ENCODE assay signal across 9 cellular contexts in genomic region chr12:39620664-39621658, GRCh38. TPM values are rescaled to one million over a fixed set of nuclear protein-coding genes. Genes with fewer than 3 reads are reported as not detected.
DNase-seq lines count a peak whose midpoint lies in the region; ATAC-seq, FAIRE-seq and TF ChIP-seq lines count a peak whose summit lies in the region.
"Had no signal": no experiment of that assay in that cellular context is flagged by ENCODE, and none has a peak within 500 bp of the region (broad histone marks: within the 10 kb centered on the region; RNA-seq: fewer than 3 reads in every experiment).

No MANE protein-coding gene starts in this region.

- peaks cover 4% of the 10 kb centered on the region for H3K9me3 Mint-ChIP-seq in activated T-helper 2 cell treated with anti-CD3 and anti-CD28 coated beads, Interferon-gamma antibody, Interleukin-2, Interleukin-4, amounts not matched to agents 10 μg/mL and 5 μg/mL and 100 μg/mL, durations not matched to agents 14 hours and 24 hours and 36 hours

- H3K9me3 ChIP-seq in BE2C (no peaks in the 10 kb centered on the region), HUES6 (ENCODE audit: control insufficient read depth, insufficient read depth, low read depth, low read length) (no peaks in the 10 kb centered on the region), keratinocyte (ENCODE audit: control insufficient read depth, low read depth, low read length) (no peaks in the 10 kb centered on the region)

- peak overlapping the region; percentile 98 for H2AFZ ChIP-seq in keratinocyte (ENCODE audit: control insufficient read depth, low read length)

- H3K4me2 ChIP-seq in keratinocyte (ENCODE audit: control insufficient read depth, extremely low read depth, insufficient read depth, low read depth, low read length): peak overlapping the region; percentile 90

- intact Hi-C loops in activated T-helper 2 cell treated with anti-CD3 and anti-CD28 coated beads, Interferon-gamma antibody, Interleukin-2, Interleukin-4, amounts not matched to agents 10 μg/mL and 5 μg/mL and 100 μg/mL, durations not matched to agents 14 hours and 24 hours and 36 hours (cut with micrococcal nuclease): loop anchor here (1.0 to 10.0 kb wide), 11 partner anchors 7 to 714 kb away; partner anchors contain the start of genes KIF21A and SLC2A13

- peak overlapping the region; percentile 82 for H3K4me3 Mint-ChIP-seq in activated T-helper 2 cell treated with anti-CD3 and anti-CD28 coated beads, Interferon-gamma antibody, Interleukin-2, Interleukin-4, amounts not matched to agents 10 μg/mL and 5 μg/mL and 100 μg/mL, durations not matched to agents 14 hours and 24 hours and 36 hours (ENCODE audit: low read depth)

- peaks cover 13% of the 10 kb centered on the region for H3K36me3 Mint-ChIP-seq in activated T-helper 2 cell treated with anti-CD3 and anti-CD28 coated beads, Interferon-gamma antibody, Interleukin-2, Interleukin-4, amounts not matched to agents 10 μg/mL and 5 μg/mL and 100 μg/mL, durations not matched to agents 14 hours and 24 hours and 36 hours (ENCODE audit: low read depth)

- H3K9ac ChIP-seq in HUES6 (ENCODE audit: low read length) (no peak overlapping the region), keratinocyte (ENCODE audit: control insufficient read depth, extremely low read depth, insufficient read depth, low read length) (peak overlapping the region; percentile 39)

- H3K9me1 ChIP-seq in keratinocyte (ENCODE audit: control insufficient read depth, extremely low read depth, insufficient read depth, low read length): no peaks in the 10 kb centered on the region

- H3K36me3 ChIP-seq in BE2C (no peaks in the 10 kb centered on the region), HUES6 (ENCODE audit: control insufficient read depth, insufficient read depth, low read length) (no peaks in the 10 kb centered on the region), keratinocyte (ENCODE audit: control insufficient read depth in 2 of 2, extremely low read depth in 1 of 2, insufficient read depth in 2 of 2, low read length in 2 of 2) (no peaks in the 10 kb centered on the region)

- H3K27me3 ChIP-seq in BE2C: no peaks in the 10 kb centered on the region
- H3K27me3 ChIP-seq in HUES6 (ENCODE audit: control insufficient read depth, insufficient read depth, low read length): peaks cover 12% of the 10 kb centered on the region; the same call in 1 of the 2 replicates
- H3K27me3 ChIP-seq in keratinocyte (ENCODE audit: control insufficient read depth, extremely low read depth, insufficient read depth, low read length): no peaks in the 10 kb centered on the region

- no peak for TF ChIP-seq CTCF in BE2C (IDR thresholded peaks at IDR 0.05; ENCODE audit: low read depth, low read length)
- no peak for TF ChIP-seq CTCF in keratinocyte (optimal IDR thresholded peaks at IDR 0.05 in 1 of 3, IDR thresholded peaks at IDR 0.05 in 1 of 3, conservative IDR thresholded peaks at IDR 0.05 in 1 of 3; ENCODE audit: extremely low read depth in 1 of 3, insufficient read depth in 2 of 3, low read length in 3 of 3)

- DNase-seq in BE2C (peak; percentile 13), keratinocyte (ENCODE audit: low read depth, low spot score) (no peak), SKM-1 (lab: John Stamatoyannopoulos, UW; ENCODE audit: unreplicated experiment) (no peak), NCI-H774 (lab: John Stamatoyannopoulos, UW) (no peak)
- DNase-seq in activated T-helper 2 cell treated with anti-CD3 and anti-CD28 coated beads, Interferon-gamma antibody, Interleukin-2, Interleukin-4, amounts not matched to agents 10 μg/mL and 5 μg/mL and 100 μg/mL, durations not matched to agents 14 hours and 24 hours and 36 hours (ENCODE audit: low spot score): peak; percentile 54
- DNase-seq in stimulated activated CD4-positive, alpha-beta T cell treated with anti-CD3 and anti-CD28 coated beads, TNF-alpha, amount 100 ng/mL, for 24 hours (ENCODE audit: low read depth in 3 of 3): peak in 2 of 3 experiments; percentile 48 to 54

- H3K4me3 ChIP-seq in BE2C (ENCODE audit: low read depth, low read length) (peak overlapping the region; percentile 88), HUES6 (ENCODE audit: low read depth, low read length) (peak overlapping the region; percentile 68), keratinocyte (ENCODE audit: control insufficient read depth in 2 of 3, extremely low read depth in 1 of 3, insufficient read depth in 2 of 3, low read depth in 1 of 3, low read length in 3 of 3) (peak overlapping the region; percentile 36 to 83 (median 73))

- ATAC-seq in GM19463 (IDR thresholded peaks at IDR 0.05; ENCODE audit: unreplicated experiment): peak; percentile 37

- dilution Hi-C loops in keratinocyte (cut with MboI; ENCODE audit: extremely low pct_ligation_motif_present, low sequenced_read_pairs): no loop called here

- H3K27ac ChIP-seq in HUES6 (ENCODE audit: low read depth, low read length): no peak overlapping the region
- no peak overlapping the region for H3K27ac ChIP-seq in keratinocyte (ENCODE audit: control insufficient read depth, insufficient read depth, low read length)

- H3K79me2 ChIP-seq in keratinocyte (ENCODE audit: control insufficient read depth, insufficient read depth, low read length): no peaks in the 10 kb centered on the region

- H3K27me3 Mint-ChIP-seq in activated T-helper 2 cell treated with anti-CD3 and anti-CD28 coated beads, Interferon-gamma antibody, Interleukin-2, Interleukin-4, amounts not matched to agents 10 μg/mL and 5 μg/mL and 100 μg/mL, durations not matched to agents 14 hours and 24 hours and 36 hours (ENCODE audit: low read depth): no peaks in the 10 kb centered on the region

- H3K4me1 Mint-ChIP-seq in activated T-helper 2 cell treated with anti-CD3 and anti-CD28 coated beads, Interferon-gamma antibody, Interleukin-2, Interleukin-4, amounts not matched to agents 10 μg/mL and 5 μg/mL and 100 μg/mL, durations not matched to agents 14 hours and 24 hours and 36 hours (ENCODE audit: low read depth): peaks cover 28% of the 10 kb centered on the region

- H3K4me1 ChIP-seq in BE2C: peaks cover 3% of the 10 kb centered on the region
- H3K4me1 ChIP-seq in HUES6 (ENCODE audit: control insufficient read depth, insufficient read depth, low read length): peaks cover 9% of the 10 kb centered on the region; the same call in 1 of the 2 replicates
- H3K4me1 ChIP-seq in keratinocyte (ENCODE audit: control insufficient read depth, extremely low read depth, insufficient read depth, low read length): peaks cover 3% of the 10 kb centered on the region

- H4K20me1 ChIP-seq in keratinocyte (ENCODE audit: control insufficient read depth, extremely low read depth, insufficient read depth, low read length): no peaks in the 10 kb centered on the region

- FAIRE-seq in keratinocyte (lab: Jason Lieb, UNC): no peak

- H3K27ac Mint-ChIP-seq in activated T-helper 2 cell treated with anti-CD3 and anti-CD28 coated beads, Interferon-gamma antibody, Interleukin-2, Interleukin-4, amounts not matched to agents 10 μg/mL and 5 μg/mL and 100 μg/mL, durations not matched to agents 14 hours and 24 hours and 36 hours: no peak overlapping the region

RNA-seq across cellular contexts. Expression of gene ABCD2, which starts 1.4 kb away (rescaled TPM):
- polyA plus RNA-seq in BE2C (2012; ENCODE audit: insufficient read depth, insufficient read length, low read depth): 3.8 TPM
- 5.8 TPM in 2 replicates for total RNA-seq in activated T-helper 2 cell treated with anti-CD3 and anti-CD28 coated beads, Interferon-gamma antibody, Interleukin-2, Interleukin-4, amounts not matched to agents 10 μg/mL and 5 μg/mL and 100 μg/mL, durations not matched to agents 14 hours and 24 hours and 36 hours
- 0.01 to 0.03 TPM (median 0.02 TPM) in 3 replicates for polyA plus RNA-seq in keratinocyte
- not detected for polyA plus RNA-seq in keratinocyte (2011; ENCODE audit: low read depth)
- 0.01 TPM in 2 replicates for polyA plus RNA-seq in keratinocyte (2011; cell fraction: cytosol; rRNA removed)
- polyA plus RNA-seq in keratinocyte (2011; cell fraction: nucleus; rRNA removed): 0.01 TPM in 1 of 2 replicates, not detected in the other
- not detected in 2 replicates for polyA plus RNA-seq in keratinocyte (2012; ENCODE audit: low replicate concordance)
- 0.06 TPM in 1 of 3 replicates, not detected in the others for polyA minus RNA-seq in keratinocyte
- not detected for polyA minus RNA-seq in keratinocyte (2011; cell fraction: cytosol; rRNA and poly(A)+ RNA removed)
- not detected in 2 replicates for polyA minus RNA-seq in keratinocyte (2011; cell fraction: nucleus; rRNA and poly(A)+ RNA removed)
- total RNA-seq: lung microvascular endothelial cell had no signal

Comparison
In these comparisons a context has a peak if more than half of its experiments do, and no peak if none do; other contexts are left out.
1. DNase-seq: peak in BE2C (single experiment), activated T-helper 2 cell treated with anti-CD3 and anti-CD28 coated beads, Interferon-gamma antibody, Interleukin-2, Interleukin-4, amounts not matched to agents 10 μg/mL and 5 μg/mL and 100 μg/mL, durations not matched to agents 14 hours and 24 hours and 36 hours (single experiment) and stimulated activated CD4-positive, alpha-beta T cell treated with anti-CD3 and anti-CD28 coated beads, TNF-alpha, amount 100 ng/mL, for 24 hours (2 of 3); none in keratinocyte (single experiment), SKM-1 (single experiment) and NCI-H774 (single experiment).
2. Peak in every context shown above with its lines, with median percentiles within 50 percentile points of each other: H3K4me3 ChIP-seq.